ENCODE assay signal across 18 cellular contexts in genomic region chr18:30632058-30632718, GRCh38.
A peak's percentile ranks its signal among the peaks of the same experiment; 100 is the strongest.
DNase-seq lines count a peak whose midpoint lies in the region; ATAC-seq and TF ChIP-seq lines count a peak whose summit lies in the region.
"Had no signal": no experiment of that assay in that cellular context is flagged by ENCODE, and none has a peak within 500 bp of the region (broad histone marks: within the 10 kb centered on the region; RNA-seq: fewer than 3 reads in every experiment).

No MANE protein-coding gene starts in this region.

- H3K23ac ChIP-seq in neuronal stem cell (ENCODE audit: low read depth, low read length, poor library complexity) = no peak overlapping the region

- H3K4me3 ChIP-seq in GM23338 (0 out of 2 replicates have a peak overlapping the region, but pooled peaks have one; percentile 21), HUES64 (ENCODE audit: low read length) (no peak overlapping the region), neuronal stem cell (ENCODE audit: low read length in 2 of 2) (no peak overlapping the region)
- H3K4me3 ChIP-seq: GM12878, PC-9 had no signal

- H2BK15ac ChIP-seq in neuronal stem cell (ENCODE audit: low read length) = no peak overlapping the region

- H3K79me2 ChIP-seq in GM23338 (replicated peaks; ENCODE audit: insufficient read depth) = no peaks in the 10 kb centered on the region

- no peak overlapping the region for H2AK5ac ChIP-seq in neuronal stem cell (ENCODE audit: low read depth, low read length)

- peaks cover 20% of the 10 kb centered on the region; the same call in 1 of the 2 replicates for H3K9me2 ChIP-seq in GM23338 (ENCODE audit: insufficient read depth)

- no peaks in the 10 kb centered on the region for H4K20me1 ChIP-seq in GM23338 (replicated peaks; ENCODE audit: insufficient read depth)

- H2AFZ ChIP-seq in GM23338 (no peak overlapping the region; the same call in 1 of the 2 replicates), neuronal stem cell (ENCODE audit: low read length) (no peak overlapping the region)
- H2AFZ ChIP-seq: PC-9 had no signal

- H3K18ac ChIP-seq in neuronal stem cell (ENCODE audit: low read length) = peak overlapping the region; percentile 42

- H2BK120ac ChIP-seq in neuronal stem cell (ENCODE audit: low read depth, low read length) = no peak overlapping the region

- H3K27me3 ChIP-seq in GM23338 (ENCODE audit: insufficient read depth) (no peaks in the 10 kb centered on the region; the same call in 1 of the 2 replicates), HUES64 (ENCODE audit: insufficient read depth, low read length) (peaks cover 8% of the 10 kb centered on the region; the same call in 1 of the 2 replicates), neuronal stem cell (ENCODE audit: control insufficient read depth in 3 of 3, insufficient read depth in 3 of 3, low read depth in 1 of 3, low read length in 3 of 3) (no peaks in the 10 kb centered on the region)

- peak; percentile 96 for ATAC-seq in GM23338
- ATAC-seq: GM12878 had no signal

- H3K9ac ChIP-seq in HUES64 (ENCODE audit: low read depth, low read length) = no peak overlapping the region
- no peak overlapping the region for H3K9ac ChIP-seq in neuronal stem cell (ENCODE audit: low read depth, low read length, poor library complexity)

- peak overlapping the region; percentile 66 for H3K14ac ChIP-seq in neuronal stem cell (ENCODE audit: low read length)

- H3F3A ChIP-seq in GM23338 (replicated peaks; ENCODE audit: low read depth) = peaks cover 10% of the 10 kb centered on the region; the same call in 1 of the 2 replicates

- H3K79me1 ChIP-seq in neuronal stem cell (ENCODE audit: low read depth, low read length) = no peaks in the 10 kb centered on the region

- no peak overlapping the region for H4K91ac ChIP-seq in neuronal stem cell (ENCODE audit: low read depth, low read length, poor library complexity)

- peak overlapping the region; percentile 82; the same call in 1 of the 2 replicates for H3K27ac ChIP-seq in GM23338 (ENCODE audit: low read depth)
- H3K27ac ChIP-seq in HUES64 (ENCODE audit: low read depth, low read length) = peak overlapping the region; percentile 56; the same call in 1 of the 2 replicates
- H3K27ac ChIP-seq in neuronal stem cell (replicated peaks; ENCODE audit: low read length) = no peak overlapping the region
- H3K27ac ChIP-seq: C4-2B, PC-9 had no signal

- DNase-seq in GM23338 (ENCODE audit: low spot score) (peak; percentile 45), glutamatergic neuron (peak; percentile 29), neuronal stem cell (ENCODE audit: low spot score) (no peak), glomerular visceral epithelial cell (ENCODE audit: extremely low spot score) (no peak), OCI-M1 (lab: John Stamatoyannopoulos, UW) (no peak), NCI-H1105 (lab: John Stamatoyannopoulos, UW) (no peak)
- DNase-seq: DMS79 treated with DMSO at 0.1 percent for 48 hours, HFFc6, KG1, NCI-H1105 treated with DMSO at 0.1 percent for 48 hours, NCI-H2029 treated with DMSO at 0.1 percent for 48 hours, NCI-H345, PC-9, RPMI8226 had no signal

- no peak overlapping the region for H3K4ac ChIP-seq in neuronal stem cell (ENCODE audit: low read length)

- H2BK5ac ChIP-seq in neuronal stem cell (ENCODE audit: low read length) = no peak overlapping the region

- H3K36me3 ChIP-seq in GM23338 (ENCODE audit: insufficient read depth) (peaks cover 5% of the 10 kb centered on the region), HUES64 (ENCODE audit: insufficient read depth, low read length) (no peaks in the 10 kb centered on the region), neuronal stem cell (replicated peaks in 1 of 2; ENCODE audit: control insufficient read depth in 2 of 2, insufficient read depth in 2 of 2, low read length in 2 of 2) (no peaks in the 10 kb centered on the region)

- H2BK12ac ChIP-seq in neuronal stem cell (ENCODE audit: low read length) = no peak overlapping the region

- H3K4me2 ChIP-seq in GM23338 (peak overlapping the region; percentile 71; the same call in 1 of the 2 replicates), neuronal stem cell (ENCODE audit: insufficient read depth, low read length, poor library complexity, severe bottlenecking) (no peak overlapping the region)
- H3K4me2 ChIP-seq: PC-9 had no signal

- WGBS in HUES64 = 38% methylated on average over 1 of the region's 2 CpGs
- WGBS in neuronal stem cell (ENCODE audit: extremely low coverage in 2 of 2, insufficient read length in 2 of 2, insufficient replicate concordance in 1 of 2), 2 donors = no CpG with 5 or more reads among the region's 2 CpGs

- peaks cover 18% of the 10 kb centered on the region for H3K4me1 Mint-ChIP-seq in GM23338
- peaks cover 8% of the 10 kb centered on the region for H3K4me1 Mint-ChIP-seq in glutamatergic neuron (ENCODE audit: low read depth, unreplicated experiment)

- H3K9me3 ChIP-seq in HUES64 (ENCODE audit: insufficient read depth, low read depth, low read length) = peaks cover 18% of the 10 kb centered on the region
- H3K9me3 ChIP-seq in neuronal stem cell (replicated peaks in 1 of 2; ENCODE audit: control insufficient read depth in 2 of 2, insufficient read depth in 1 of 2, low read depth in 1 of 2, low read length in 2 of 2) = no peaks in the 10 kb centered on the region

- H3K36me3 Mint-ChIP-seq in GM23338 (ENCODE audit: low read depth) (peaks cover 54% of the 10 kb centered on the region), glutamatergic neuron (ENCODE audit: unreplicated experiment) (peaks cover 8% of the 10 kb centered on the region)

- H4K8ac ChIP-seq in neuronal stem cell (ENCODE audit: low read depth, low read length) = no peak overlapping the region

- H3K27me3 Mint-ChIP-seq in GM23338 (ENCODE audit: insufficient read depth, low read depth, poor library complexity) (peaks cover 5% of the 10 kb centered on the region), glutamatergic neuron (ENCODE audit: unreplicated experiment) (peaks cover 5% of the 10 kb centered on the region)

- no peak for TF ChIP-seq CTCF in GM23338 (conservative IDR thresholded peaks at IDR 0.05; ENCODE audit: low read depth in 2 of 2)
- TF ChIP-seq CTCF in glutamatergic neuron (IDR thresholded peaks at IDR 0.05; ENCODE audit: partially characterized antibody, unreplicated experiment) = no peak

- H3K4me1 ChIP-seq in GM23338 (ENCODE audit: insufficient read depth) = peaks cover 15% of the 10 kb centered on the region
- H3K4me1 ChIP-seq in HUES64 (ENCODE audit: insufficient read depth, low read length) = peaks cover 18% of the 10 kb centered on the region; the same call in 1 of the 2 replicates
- H3K4me1 ChIP-seq in neuronal stem cell (ENCODE audit: control insufficient read depth in 2 of 2, insufficient read depth in 1 of 2, low read depth in 1 of 2, low read length in 2 of 2) = peaks cover 0 to 2% of the 10 kb centered on the region in 2 donors

- H3K4me3 Mint-ChIP-seq in GM23338 (0 out of 3 replicates have a peak overlapping the region, but pooled peaks have one; percentile 10), glutamatergic neuron (ENCODE audit: unreplicated experiment) (no peak overlapping the region)
- H3K4me3 Mint-ChIP-seq: HFFc6; T-helper 1 cell treated with Interleukin-12 subunit alpha and Interleukin-12 subunit beta and Interleukin-4 antibody, amounts not matched to agents 30 μg/mL and 1 μg/mL, for 36 hours had no signal

- H3K27ac Mint-ChIP-seq in GM23338 (peak overlapping the region; percentile 74; the same call in 1 of the 2 replicates), glutamatergic neuron (ENCODE audit: unreplicated experiment) (peak overlapping the region; percentile 24)
- H3K27ac Mint-ChIP-seq: HFFc6; T-helper 1 cell treated with Interleukin-12 subunit alpha and Interleukin-12 subunit beta and Interleukin-4 antibody, amounts not matched to agents 30 μg/mL and 1 μg/mL, for 36 hours had no signal

- H3K9me3 Mint-ChIP-seq in GM23338 (peaks cover 54% of the 10 kb centered on the region), glutamatergic neuron (ENCODE audit: unreplicated experiment) (peaks cover 9% of the 10 kb centered on the region)

TF ChIP-seq in GM23338, 12 proteins besides CTCF, POLR2A, EP300 and RAD21:
- TF ChIP-seq EZH2phosphoT487 (IDR thresholded peaks at IDR 0.05; ENCODE audit: unreplicated experiment) (no peak), NANOG (IDR thresholded peaks at IDR 0.05; ENCODE audit: borderline replicate concordance) (peak; percentile 50; the same call in 1 of the 2 replicates)

Comparison
In these comparisons a context has a peak if more than half of its experiments do, and no peak if none do; other contexts are left out.
1. DNase-seq: peak in GM23338 (single experiment) and glutamatergic neuron (single experiment); none in neuronal stem cell (single experiment), glomerular visceral epithelial cell (single experiment), OCI-M1 (single experiment) and NCI-H1105 (single experiment).